8 cellular contexts compared by ENCODE assay signal in the genomic region with DNA sequence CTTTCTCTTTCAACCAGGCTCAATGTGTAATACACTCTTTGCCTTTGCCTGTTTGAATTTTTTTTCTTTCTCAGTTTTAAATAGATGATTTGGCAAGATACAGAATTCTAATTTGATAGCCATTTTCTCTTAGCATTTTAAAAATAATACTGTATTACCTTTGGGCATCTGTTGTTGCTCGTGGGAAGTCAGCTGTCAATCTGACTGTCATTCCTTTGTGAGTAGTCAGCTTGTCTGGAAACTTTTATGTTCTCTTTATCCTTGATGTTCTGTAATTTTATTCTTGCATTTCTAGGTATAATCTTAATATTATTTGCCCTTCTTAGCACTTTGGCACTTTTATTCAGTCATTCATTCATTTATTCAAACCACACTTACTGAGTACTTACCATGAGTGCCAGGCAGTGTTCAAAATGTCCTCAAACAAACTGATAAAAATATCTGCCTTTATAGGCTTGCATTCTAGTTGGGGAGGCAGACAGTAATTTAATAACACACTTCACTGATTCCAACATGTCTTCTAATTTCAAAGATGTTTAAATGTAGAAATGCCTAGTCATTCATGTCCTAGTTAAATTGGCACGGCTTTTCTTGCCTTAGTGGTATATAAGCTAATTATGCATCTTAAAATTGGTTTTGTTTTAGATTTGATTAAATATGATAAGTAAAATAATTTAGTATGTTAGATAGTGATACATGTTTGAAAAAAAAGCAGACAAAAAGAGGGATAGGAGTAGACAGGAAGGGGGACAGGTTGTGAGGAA. TPM values are rescaled to one million over a fixed set of nuclear protein-coding genes. Genes with fewer than 3 reads are reported as not detected.
DNase-seq lines count a peak whose midpoint lies in the region; ATAC-seq and TF ChIP-seq lines count a peak whose summit lies in the region.

No MANE protein-coding gene starts in this region.

- H3K4me2 ChIP-seq in DOHH2 (ENCODE audit: low read length) (peak overlapping the region; percentile 80), OCI-LY1 (ENCODE audit: low read length) (peak overlapping the region; percentile 67)

- peaks cover 88% of the 10 kb centered on the region for H3K36me3 ChIP-seq in DOHH2 (ENCODE audit: control insufficient read depth, low read length)
- H3K36me3 ChIP-seq in OCI-LY1 (ENCODE audit: insufficient read depth, low read length): peaks cover 46% of the 10 kb centered on the region; the same call in 1 of the 2 replicates
- peaks cover 31% of the 10 kb centered on the region for H3K36me3 ChIP-seq in effector memory CD4-positive, alpha-beta T cell (ENCODE audit: control insufficient read depth, insufficient read depth, low read length)

- no peak overlapping the region for H2AFZ ChIP-seq in OCI-LY1 (ENCODE audit: low read length)

- H3K4me3 Mint-ChIP-seq in osteocyte (ENCODE audit: unreplicated experiment): peak overlapping the region; percentile 84

- H3K4me1 Mint-ChIP-seq in osteocyte (ENCODE audit: unreplicated experiment): peaks cover 40% of the 10 kb centered on the region

- H3F3A ChIP-seq in DOHH2 (ENCODE audit: control insufficient read depth, insufficient read depth): peaks cover 17% of the 10 kb centered on the region; the same call in 1 of the 2 replicates
- no peaks in the 10 kb centered on the region for H3F3A ChIP-seq in OCI-LY1 (ENCODE audit: insufficient read depth, low read length)

- H3K27me3 Mint-ChIP-seq in osteocyte (ENCODE audit: unreplicated experiment): no peaks in the 10 kb centered on the region

- H3K9ac ChIP-seq in OCI-LY1 (ENCODE audit: low read length): no peak overlapping the region; the same call in 1 of the 2 replicates

- H3K9me3 Mint-ChIP-seq in osteocyte (ENCODE audit: unreplicated experiment): no peaks in the 10 kb centered on the region

- H3K4me1 ChIP-seq in DOHH2 (ENCODE audit: control insufficient read depth, low read length): peaks cover 28% of the 10 kb centered on the region
- H3K4me1 ChIP-seq in OCI-LY1 (ENCODE audit: insufficient read depth, low read length, severe bottlenecking): peaks cover 46% of the 10 kb centered on the region
- peaks cover 20% of the 10 kb centered on the region for H3K4me1 ChIP-seq in effector memory CD4-positive, alpha-beta T cell (ENCODE audit: control insufficient read depth, insufficient read depth, low read length, poor library complexity, severe bottlenecking)

- H3K79me2 ChIP-seq in DOHH2 (ENCODE audit: control insufficient read depth, low read length) (peaks cover 96% of the 10 kb centered on the region), OCI-LY1 (ENCODE audit: insufficient read depth, low read length) (peaks cover 50% of the 10 kb centered on the region)

- H3K9me3 ChIP-seq in DOHH2 (ENCODE audit: control insufficient read depth, insufficient read depth, low read length) (no peaks in the 10 kb centered on the region), OCI-LY1 (ENCODE audit: low read length) (no peaks in the 10 kb centered on the region)
- H3K9me3 ChIP-seq in effector memory CD4-positive, alpha-beta T cell (ENCODE audit: control insufficient read depth, low read length): no peaks in the 10 kb centered on the region

- H3K27ac ChIP-seq in DOHH2 (ENCODE audit: low read depth, low read length) (peak overlapping the region; percentile 20), OCI-LY1 (ENCODE audit: low read depth, low read length, poor library complexity, severe bottlenecking) (no peak overlapping the region)
- H3K27ac ChIP-seq in effector memory CD4-positive, alpha-beta T cell (ENCODE audit: insufficient read depth, low read length, poor library complexity, severe bottlenecking): no peak overlapping the region

- ATAC-seq in GM21381 (IDR thresholded peaks at IDR 0.05; ENCODE audit: unreplicated experiment) (no peak), HG03108 (IDR thresholded peaks at IDR 0.05; ENCODE audit: unreplicated experiment) (no peak)

- H3K36me3 Mint-ChIP-seq in osteocyte (ENCODE audit: unreplicated experiment): peaks cover 25% of the 10 kb centered on the region

- no peak for DNase-seq in effector memory CD4-positive, alpha-beta T cell
- DNase-seq in osteocyte (ENCODE audit: extremely low spot score, unreplicated experiment): no peak
- no peak for DNase-seq in NCI-H510A (lab: John Stamatoyannopoulos, UW)
- no peak for DNase-seq in stimulated activated CD4-positive, alpha-beta T cell treated with anti-CD3 and anti-CD28 coated beads, Interleukin-4, amount 100 ng/mL, for 24 hours

- H4K20me1 ChIP-seq in DOHH2 (ENCODE audit: control insufficient read depth, insufficient read depth, low read depth, low read length): peaks cover 23% of the 10 kb centered on the region
- H4K20me1 ChIP-seq in OCI-LY1 (ENCODE audit: insufficient read depth, low read length): no peaks in the 10 kb centered on the region

- peak overlapping the region; percentile 71 for H3K27ac Mint-ChIP-seq in osteocyte (ENCODE audit: unreplicated experiment)

- H3K27me3 ChIP-seq in DOHH2 (ENCODE audit: control insufficient read depth, low read length) (no peaks in the 10 kb centered on the region), OCI-LY1 (ENCODE audit: insufficient read depth, low read length) (no peaks in the 10 kb centered on the region)
- H3K27me3 ChIP-seq in effector memory CD4-positive, alpha-beta T cell (replicated peaks; ENCODE audit: control insufficient read depth, insufficient read depth, low read length, poor library complexity, severe bottlenecking): no peaks in the 10 kb centered on the region

- TF ChIP-seq CTCF in DOHH2 (IDR thresholded peaks at IDR 0.05; ENCODE audit: low read depth, low read length, poor library complexity, severe bottlenecking) (no peak), OCI-LY1 (IDR thresholded peaks at IDR 0.05; ENCODE audit: low read length) (no peak), osteocyte (IDR thresholded peaks at IDR 0.05) (no peak)

- peak overlapping the region; percentile 87 for H3K4me3 ChIP-seq in DOHH2 (ENCODE audit: low read length)
- H3K4me3 ChIP-seq in OCI-LY1 (ENCODE audit: low read depth, low read length, poor library complexity, severe bottlenecking): peak overlapping the region; percentile 88
- peak overlapping the region; percentile 85 for H3K4me3 ChIP-seq in effector memory CD4-positive, alpha-beta T cell (ENCODE audit: insufficient read depth, low read depth, low read length, poor library complexity, severe bottlenecking)

- H3K9me2 ChIP-seq in DOHH2 (replicated peaks; ENCODE audit: control insufficient read depth, low read length) (no peaks in the 10 kb centered on the region), OCI-LY1 (ENCODE audit: low read depth, low read length) (no peaks in the 10 kb centered on the region)

RNA-seq across cellular contexts. Expression of a gene that starts 3.8 kb away (rescaled TPM):
- total RNA-seq in osteocyte: 19.5 and 20.1 TPM in 2 replicates
